ENCODE assay signal across 21 cellular contexts in genomic region chr19:17796838-17797168, GRCh38. TPM values are rescaled to one million over a fixed set of nuclear protein-coding genes. Genes with fewer than 3 reads are reported as not detected.
A peak's percentile ranks its signal among the peaks of the same experiment; 100 is the strongest.
DNase-seq lines count a peak whose midpoint lies in the region; ATAC-seq, FAIRE-seq and TF ChIP-seq lines count a peak whose summit lies in the region.
"Had no signal": no experiment of that assay in that cellular context is flagged by ENCODE, and none has a peak within 500 bp of the region (broad histone marks: within the 10 kb centered on the region; RNA-seq: fewer than 3 reads in every experiment).

No MANE protein-coding gene starts in this region.

- no peaks in the 10 kb centered on the region for H3K36me3 Mint-ChIP-seq in activated CD4-positive, alpha-beta T cell treated with anti-CD3 and anti-CD28 coated beads for 36 hours (ENCODE audit: low read depth)
- H3K36me3 Mint-ChIP-seq: natural killer cell treated with Interleukin-12 subunit alpha and Interleukin-12 subunit beta and Interleukin-15 and Interleukin-18, amount 100 ng/mL, for 72 hours; stimulated activated naive B cell treated with anti-CD40 and anti-IgM and Interleukin-4, amounts not matched to agents 10 μg/mL and 1 μg/mL and 100 μg/mL, for 72 hours had no signal

- H3K4me1 Mint-ChIP-seq in activated CD4-positive, alpha-beta T cell treated with anti-CD3 and anti-CD28 coated beads for 36 hours = peaks cover 45% of the 10 kb centered on the region

- H3K27ac ChIP-seq in colonic mucosa = peak overlapping the region; percentile 95
- H3K27ac ChIP-seq in small intestine (ENCODE audit: low read depth in 1 of 2, low read length in 1 of 2) = peak overlapping the region; percentile 96 to 97
- H3K27ac ChIP-seq in right atrium auricular region = no peak overlapping the region
- H3K27ac ChIP-seq: BLaER1, cardiac muscle cell, HL-60, upper lobe of right lung had no signal

- no peak for TF ChIP-seq CTCF in colonic mucosa (IDR thresholded peaks at IDR 0.05)
- no peak for TF ChIP-seq CTCF in right atrium auricular region (IDR thresholded peaks at IDR 0.05)

- H3K27ac Mint-ChIP-seq in activated CD4-positive, alpha-beta T cell treated with anti-CD3 and anti-CD28 coated beads for 36 hours = peak overlapping the region; percentile 63
- H3K27ac Mint-ChIP-seq: natural killer cell treated with Interleukin-12 subunit alpha and Interleukin-12 subunit beta and Interleukin-15 and Interleukin-18, amount 100 ng/mL, for 72 hours; stimulated activated naive B cell treated with anti-CD40 and anti-IgM and Interleukin-4, amounts not matched to agents 10 μg/mL and 1 μg/mL and 100 μg/mL, for 72 hours had no signal

- no peak overlapping the region for H3K4me3 Mint-ChIP-seq in activated CD4-positive, alpha-beta T cell treated with anti-CD3 and anti-CD28 coated beads for 36 hours
- H3K4me3 Mint-ChIP-seq: natural killer cell treated with Interleukin-12 subunit alpha and Interleukin-12 subunit beta and Interleukin-15 and Interleukin-18, amount 100 ng/mL, for 72 hours; stimulated activated naive B cell treated with anti-CD40 and anti-IgM and Interleukin-4, amounts not matched to agents 10 μg/mL and 1 μg/mL and 100 μg/mL, for 72 hours had no signal

- ATAC-seq in activated CD4-positive, alpha-beta T cell treated with anti-CD3 and anti-CD28 coated beads for 36 hours = no peak
- ATAC-seq in esophagus mucosa = no peak
- ATAC-seq: natural killer cell treated with Interleukin-12 subunit alpha and Interleukin-12 subunit beta and Interleukin-15 and Interleukin-18, amount 100 ng/mL, for 72 hours; stimulated activated naive B cell treated with anti-CD40 and anti-IgM and Interleukin-4, amounts not matched to agents 10 μg/mL and 1 μg/mL and 100 μg/mL, for 72 hours had no signal

- peaks cover 3% of the 10 kb centered on the region for H3K27me3 ChIP-seq in colonic mucosa
- H3K27me3 ChIP-seq in small intestine (ENCODE audit: control insufficient read depth in 2 of 2, insufficient read depth in 2 of 2, low read length in 2 of 2) = peaks cover 0 to 3% of the 10 kb centered on the region in 2 donors
- peaks cover 8 to 15% of the 10 kb centered on the region in 2 donors for H3K27me3 ChIP-seq in right atrium auricular region

- intact Hi-C loops in activated CD4-positive, alpha-beta T cell treated with anti-CD3 and anti-CD28 coated beads for 36 hours (cut with DNase I, micrococcal nuclease) = loop anchor here (1.0 to 5.0 kb wide), 3 partner anchors 51 to 135 kb away; partner anchors contain the start of genes CCDC124 (in 1 of the 2) and RPL18A (in 1 of the 2)
- intact Hi-C loops in colonic mucosa (cut with DNase I) = no loop called here

- DNase-seq in activated CD4-positive, alpha-beta T cell treated with anti-CD3 and anti-CD28 coated beads for 36 hours = no peak
- no peak for DNase-seq in activated CD4-positive, alpha-beta T cell treated with anti-CD3 and anti-CD28 coated beads, Interleukin-2, amount 50 U/mL, for 48 hours
- no peak for DNase-seq in colonic mucosa
- DNase-seq in small intestine = no peak
- DNase-seq in right atrium auricular region (ENCODE audit: low spot score) = no peak
- DNase-seq: DMS 273 treated with DMSO at 0.1 percent for 48 hours; effector CD8-positive, alpha-beta T cell; GF-D8; islet precursor cell; KBM-7; NCI-H2081; stimulated activated naive B cell treated with anti-CD40 and anti-IgM and Interleukin-4, amounts not matched to agents 10 μg/mL and 1 μg/mL and 100 μg/mL, for 72 hours; upper lobe of right lung had no signal

- H3K36me3 ChIP-seq in colonic mucosa (no peaks in the 10 kb centered on the region), small intestine (ENCODE audit: control insufficient read depth in 2 of 2, insufficient read depth in 2 of 2, low read length in 2 of 2) (no peaks in the 10 kb centered on the region), right atrium auricular region (no peaks in the 10 kb centered on the region)
- H3K36me3 ChIP-seq: BLaER1, cardiac muscle cell, upper lobe of right lung had no signal

- FAIRE-seq in small intestine (lab: Jason Lieb, UNC) = no peak
- FAIRE-seq: GM12892 had no signal

- H3K4me1 ChIP-seq in colonic mucosa = peaks cover 5% of the 10 kb centered on the region
- H3K4me1 ChIP-seq in small intestine (ENCODE audit: control insufficient read depth in 2 of 2, insufficient read depth in 1 of 2, low read depth in 1 of 2, low read length in 1 of 2) = peaks cover 0 to 6% of the 10 kb centered on the region in 2 donors
- peaks cover 0 to 8% of the 10 kb centered on the region in 2 donors for H3K4me1 ChIP-seq in right atrium auricular region
- H3K4me1 ChIP-seq: upper lobe of right lung had no signal

- no peaks in the 10 kb centered on the region for H3K27me3 Mint-ChIP-seq in activated CD4-positive, alpha-beta T cell treated with anti-CD3 and anti-CD28 coated beads for 36 hours

- CTCF ChIA-PET in activated CD4-positive, alpha-beta T cell treated with anti-CD3 and anti-CD28 coated beads for 36 hours (lab: Charles Lee) = interaction anchor here (0.8 to 1.2 kb wide), 5 partner anchors 14 to 356 kb away, joined by 3 to 7 read pairs (median 4); partner anchors contain the start of genes CCDC124, JAK3 and RPL18A

- peak overlapping the region; percentile 8 for H3K4me3 ChIP-seq in colonic mucosa
- H3K4me3 ChIP-seq in small intestine (ENCODE audit: low read depth in 1 of 2, low read length in 2 of 2) = peak overlapping the region in 1 of 2 donors; percentile 88
- H3K4me3 ChIP-seq in right atrium auricular region = no peak overlapping the region
- H3K4me3 ChIP-seq: BLaER1, cardiac muscle cell, upper lobe of right lung had no signal

- 18 to 34% (median 24%) methylated on average over 1 of the region's 1 CpG for WGBS in small intestine, 3 donors

- no peaks in the 10 kb centered on the region for H3K9me3 Mint-ChIP-seq in activated CD4-positive, alpha-beta T cell treated with anti-CD3 and anti-CD28 coated beads for 36 hours (ENCODE audit: low read depth)
- H3K9me3 Mint-ChIP-seq: natural killer cell treated with Interleukin-12 subunit alpha and Interleukin-12 subunit beta and Interleukin-15 and Interleukin-18, amount 100 ng/mL, for 72 hours; stimulated activated naive B cell treated with anti-CD40 and anti-IgM and Interleukin-4, amounts not matched to agents 10 μg/mL and 1 μg/mL and 100 μg/mL, for 72 hours had no signal

- POLR2A ChIA-PET in activated CD4-positive, alpha-beta T cell treated with anti-CD3 and anti-CD28 coated beads for 36 hours (lab: Charles Lee) = no interaction called here

- H3K9ac ChIP-seq in colonic mucosa (ENCODE audit: low read depth in 2 of 2, low read length in 2 of 2) = peak overlapping the region; percentile 19 to 99
- H3K9ac ChIP-seq: BLaER1 had no signal

- H3K9me3 ChIP-seq in colonic mucosa (no peaks in the 10 kb centered on the region), small intestine (ENCODE audit: control insufficient read depth, low read depth) (no peaks in the 10 kb centered on the region), right atrium auricular region (no peaks in the 10 kb centered on the region)
- H3K9me3 ChIP-seq: BLaER1, upper lobe of right lung had no signal

RNA-seq across cellular contexts. Expression of gene B3GNT3, which starts 1.9 kb away (rescaled TPM):
- under 1 TPM; 0.75 to 0.95 TPM for total RNA-seq in activated CD4-positive, alpha-beta T cell treated with anti-CD3 and anti-CD28 coated beads for 36 hours
- total RNA-seq in colonic mucosa (100 to 1,000 TPM; 108 to 132 TPM), right atrium auricular region (not detected), esophagus mucosa (19.4 TPM)
- 10 to 100 TPM; 32.0 to 45.2 (median 37.3) TPM for polyA plus RNA-seq in small intestine
- total RNA-seq: cardiac muscle cell; natural killer cell treated with Interleukin-12 subunit alpha and Interleukin-12 subunit beta and Interleukin-15 and Interleukin-18, amount 100 ng/mL, for 72 hours; pulmonary artery endothelial cell had no signal
- polyA plus RNA-seq: cardiac muscle cell had no signal

RNA-seq across cellular contexts. Expression of gene INSL3, which starts 24.5 kb away (rescaled TPM):
- total RNA-seq in activated CD4-positive, alpha-beta T cell treated with anti-CD3 and anti-CD28 coated beads for 36 hours = 1 to 10 TPM; 6.9 to 9.7 TPM
- total RNA-seq in colonic mucosa (not detected), right atrium auricular region (not detected), esophagus mucosa (not detected)
- polyA plus RNA-seq in small intestine = under 1 TPM in 1 of 3 donors, not detected in 2; 0.13 TPM
- total RNA-seq: NCI-H460, pulmonary artery endothelial cell, upper lobe of right lung had no signal
- polyA plus RNA-seq: cardiac muscle cell had no signal

RNA-seq across cellular contexts. Expression of gene FCHO1, which starts 45.5 kb away (rescaled TPM):
- 10 to 100 TPM; 50.5 to 51.8 TPM for total RNA-seq in activated CD4-positive, alpha-beta T cell treated with anti-CD3 and anti-CD28 coated beads for 36 hours
- 1 to 10 TPM; 3.9 to 9.2 TPM for total RNA-seq in colonic mucosa
- polyA plus RNA-seq in small intestine = 1 to 10 TPM; 1.4 to 3.1 (median 2.4) TPM
- 1 to 10 TPM in 1 of 2 donors, under 1 TPM in 1; 0.19 to 1.3 TPM for total RNA-seq in right atrium auricular region
- total RNA-seq in esophagus mucosa = 0.76 TPM

RNA-seq across cellular contexts. Expression of gene JAK3, which starts 51.0 kb away (rescaled TPM):
- total RNA-seq in activated CD4-positive, alpha-beta T cell treated with anti-CD3 and anti-CD28 coated beads for 36 hours = 100 to 1,000 TPM; 174 to 180 TPM
- total RNA-seq in colonic mucosa = 1 to 10 TPM; 3.1 to 4.0 TPM
- 1 to 10 TPM in 2 of 3 donors, under 1 TPM in 1; 0.67 to 2.6 (median 2.4) TPM for polyA plus RNA-seq in small intestine
- total RNA-seq in right atrium auricular region = 1 to 10 TPM in 1 of 2 donors, under 1 TPM in 1; 0.93 to 4.0 TPM
- 2.0 TPM for total RNA-seq in esophagus mucosa

Comparison
In these comparisons a context has a peak if more than half of its experiments do, and no peak if none do; other contexts are left out.
1. H3K27ac ChIP-seq: peak in colonic mucosa (single experiment) and small intestine (2 of 2); none in right atrium auricular region (0 of 2).
2. RNA of gene B3GNT3, which starts 1.9 kb away (total RNA-seq): 108 to 132 TPM in colonic mucosa and 19.4 TPM in esophagus mucosa (single experiment); 0.75 to 0.95 TPM in activated CD4-positive, alpha-beta T cell treated with anti-CD3 and anti-CD28 coated beads for 36 hours and not detected in right atrium auricular region; every median in the first group is over 10 times any median in the second.
3. RNA of gene FCHO1, which starts 45.5 kb away (total RNA-seq): 50.5 to 51.8 TPM in activated CD4-positive, alpha-beta T cell treated with anti-CD3 and anti-CD28 coated beads for 36 hours; 3.9 to 9.2 TPM in colonic mucosa, 0.19 to 1.3 TPM in right atrium auricular region and 0.76 TPM in esophagus mucosa (single experiment); every median in the first group is over 4 times any median in the second.